Comparison of ENCODE assay signal across 8 cellular contexts in the genomic region with DNA sequence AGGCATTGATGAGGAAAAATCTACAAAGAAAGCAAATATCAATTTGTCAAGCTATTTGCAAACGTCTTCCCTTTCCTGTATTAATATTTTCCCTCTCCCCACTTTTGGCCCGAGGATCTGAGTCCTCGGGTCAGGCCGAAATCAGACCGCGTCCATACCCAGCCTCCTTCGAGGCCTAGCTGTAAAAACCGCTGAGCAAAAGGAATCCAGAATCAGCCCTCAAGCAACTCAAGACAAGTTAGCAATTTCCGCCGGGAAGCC. TPM values are rescaled to one million over a fixed set of nuclear protein-coding genes. Genes with fewer than 3 reads are reported as not detected.
DNase-seq lines count a peak whose midpoint lies in the region; ATAC-seq, FAIRE-seq and TF ChIP-seq lines count a peak whose summit lies in the region.

No MANE protein-coding gene starts in this region.

- DNase-seq in adrenal gland (no peak), mesenchymal stem cell (no peak), hippocampal formation (lab: John Stamatoyannopoulos, UW) (no peak), head of caudate nucleus (no peak), urothelium cell line (ENCODE audit: low spot score) (no peak), NCI-H1694 treated with DMSO at 0.1 percent for 48 hours (lab: John Stamatoyannopoulos, UW) (no peak)

- no peak for TF ChIP-seq CTCF in adrenal gland (IDR thresholded peaks at IDR 0.05)

- H4K91ac ChIP-seq in mesenchymal stem cell (ENCODE audit: low read length): peak overlapping the region; percentile 68

- H3K18ac ChIP-seq in mesenchymal stem cell (ENCODE audit: low read depth in 1 of 2, low read length in 2 of 2): peak overlapping the region in 1 of 2 experiments; percentile 80

- peak overlapping the region; percentile 35 for H2BK5ac ChIP-seq in mesenchymal stem cell (ENCODE audit: low read depth, low read length, poor library complexity, severe bottlenecking)

- no peak overlapping the region for H2BK12ac ChIP-seq in mesenchymal stem cell (ENCODE audit: low read length in 2 of 2)

- no peak overlapping the region for H2BK15ac ChIP-seq in mesenchymal stem cell (ENCODE audit: low read depth, poor library complexity, severe bottlenecking)

- ATAC-seq in GM18511 (IDR thresholded peaks at IDR 0.05; ENCODE audit: unreplicated experiment) (peak; percentile 37), HG03025 (IDR thresholded peaks at IDR 0.05; ENCODE audit: low FRiP score, unreplicated experiment) (peak; percentile 28)

- no peak for TF ChIP-seq POLR2A in adrenal gland (IDR thresholded peaks at IDR 0.05)

- peak overlapping the region; percentile 95 for H4K8ac ChIP-seq in mesenchymal stem cell (ENCODE audit: low read length)

- no peak overlapping the region for H2BK120ac ChIP-seq in mesenchymal stem cell (ENCODE audit: low read depth, low read length)

- H3K4me3 ChIP-seq in adrenal gland (peak overlapping the region in 2 of 4 donors; percentile 73 to 87), mesenchymal stem cell (ENCODE audit: insufficient read depth in 1 of 2, low read depth in 1 of 2, low read length in 2 of 2) (peak overlapping the region; percentile 45 to 91)

- H2AK5ac ChIP-seq in mesenchymal stem cell (ENCODE audit: low read length, severe bottlenecking): no peak overlapping the region

- H3K79me1 ChIP-seq in mesenchymal stem cell (replicated peaks; ENCODE audit: low read length, poor library complexity, severe bottlenecking): peaks cover 1% of the 10 kb centered on the region

- no peak for FAIRE-seq in urothelium cell line (lab: Jason Lieb, UNC)

- no peak overlapping the region for H3K14ac ChIP-seq in mesenchymal stem cell (ENCODE audit: low read length in 2 of 2)

- H3K9me3 ChIP-seq in adrenal gland (replicated peaks in 1 of 3) (no peaks in the 10 kb centered on the region), mesenchymal stem cell (ENCODE audit: control insufficient read depth, low read length) (no peaks in the 10 kb centered on the region)

- peak overlapping the region; percentile 83 to 84 for H3K4ac ChIP-seq in mesenchymal stem cell (ENCODE audit: low read depth in 1 of 2, low read length in 2 of 2)

- no peak overlapping the region for H2AFZ ChIP-seq in mesenchymal stem cell (ENCODE audit: low read depth, low read length)

- H3K9ac ChIP-seq in mesenchymal stem cell (ENCODE audit: low read length): peak overlapping the region; percentile 100

- peaks cover 0 to 45% of the 10 kb centered on the region in 2 donors for H3K4me1 ChIP-seq in adrenal gland (replicated peaks in 1 of 2)
- peaks cover 3% of the 10 kb centered on the region for H3K4me1 ChIP-seq in mesenchymal stem cell (ENCODE audit: control insufficient read depth, insufficient read depth, low read depth, low read length)

- WGBS in adrenal gland, 4 donors: 0 to 2% (median 1%) methylated on average over 9 to 10 of the region's 10 CpGs
- WGBS in mesenchymal stem cell: 7% methylated on average over 10 of the region's 10 CpGs

- H3K36me3 ChIP-seq in adrenal gland (replicated peaks in 1 of 2): no peaks in the 10 kb centered on the region
- peaks cover 0 to 24% of the 10 kb centered on the region in 2 experiments for H3K36me3 ChIP-seq in mesenchymal stem cell (ENCODE audit: control insufficient read depth in 1 of 2, insufficient read depth in 2 of 2, low read depth in 1 of 2, low read length in 2 of 2)

- H3K27me3 ChIP-seq in adrenal gland (no peaks in the 10 kb centered on the region), mesenchymal stem cell (ENCODE audit: control insufficient read depth in 1 of 2, insufficient read depth in 1 of 2, low read length in 2 of 2) (no peaks in the 10 kb centered on the region)

- H3K27ac ChIP-seq in adrenal gland: peak overlapping the region; percentile 55 to 100 (median 100)
- peak overlapping the region; percentile 97 for H3K27ac ChIP-seq in mesenchymal stem cell (ENCODE audit: low read length, poor library complexity, severe bottlenecking)

- H3K23ac ChIP-seq in mesenchymal stem cell (ENCODE audit: low read length in 2 of 2): no peak overlapping the region

- H3K4me2 ChIP-seq in mesenchymal stem cell (ENCODE audit: low read length, poor library complexity, severe bottlenecking): peak overlapping the region; percentile 78

- intact Hi-C loops in adrenal gland (cut with DNase I) (no loop called here), head of caudate nucleus (cut with DNase I) (no loop called here)

RNA-seq across cellular contexts. Expression of a gene that starts 0.4 kb away (rescaled TPM):
- 100 to 1,000 TPM in 2 of 8 donors, 10 to 100 TPM in 6; 44.5 to 132 (median 85.2) TPM for total RNA-seq in adrenal gland
- polyA plus RNA-seq in adrenal gland: 100 to 1,000 TPM in 1 of 3 donors, 10 to 100 TPM in 2; 23.2 to 114 (median 25.0) TPM
- 123 TPM for polyA plus RNA-seq in mesenchymal stem cell (2013, experiment 1 of 2)
- polyA plus RNA-seq in mesenchymal stem cell (2013, experiment 2 of 2): 118 TPM

RNA-seq across cellular contexts. Expression of a gene that starts 24.1 kb away (rescaled TPM):
- total RNA-seq in adrenal gland: 10 to 100 TPM in 6 of 8 donors, 1 to 10 TPM in 2; 8.0 to 23.1 (median 15.9) TPM
- polyA plus RNA-seq in adrenal gland: 10 to 100 TPM in 1 of 3 donors, 1 to 10 TPM in 2; 4.5 to 12.0 (median 6.4) TPM
- 11.3 TPM for polyA plus RNA-seq in mesenchymal stem cell (2013, experiment 1 of 2)
- 11.8 TPM for polyA plus RNA-seq in mesenchymal stem cell (2013, experiment 2 of 2)

RNA-seq across cellular contexts. Expression of a gene that starts 24.2 kb away (rescaled TPM):
- total RNA-seq in adrenal gland: 1 to 10 TPM; 1.6 to 6.3 (median 3.0) TPM
- 1 to 10 TPM in 2 of 3 donors, under 1 TPM in 1; 0.64 to 3.7 (median 1.9) TPM for polyA plus RNA-seq in adrenal gland
- polyA plus RNA-seq in mesenchymal stem cell (2013, experiment 1 of 2): 3.3 TPM
- polyA plus RNA-seq in mesenchymal stem cell (2013, experiment 2 of 2): 2.8 TPM
